21 cellular contexts compared by ENCODE assay signal in genomic region chr5:6343951-6344596, GRCh38. TPM values are rescaled to one million over a fixed set of nuclear protein-coding genes. Genes with fewer than 3 reads are reported as not detected.
DNase-seq lines count a peak whose midpoint lies in the region; ATAC-seq, FAIRE-seq and TF ChIP-seq lines count a peak whose summit lies in the region.
"Had no signal": no experiment of that assay in that cellular context is flagged by ENCODE, and none has a peak within 500 bp of the region (broad histone marks: within the 10 kb centered on the region; RNA-seq: fewer than 3 reads in every experiment).

No MANE protein-coding gene starts in this region.

- H2AK5ac ChIP-seq in H1 (ENCODE audit: low read depth, low read length) (no peak overlapping the region), neuronal stem cell (ENCODE audit: low read depth, low read length) (no peak overlapping the region)

- no peak for ATAC-seq in HepG2
- ATAC-seq in right lobe of liver: no peak
- ATAC-seq in GM19328 (IDR thresholded peaks at IDR 0.05; ENCODE audit: unreplicated experiment): no peak
- ATAC-seq in GM18520 (IDR thresholded peaks at IDR 0.05; ENCODE audit: unreplicated experiment): no peak
- ATAC-seq: GM12878 had no signal

- TF ChIP-seq POLR2A in HepG2 (IDR thresholded peaks at IDR 0.05; ENCODE audit: insufficient read depth in 1 of 2, low read depth in 2 of 2, low read length in 2 of 2) (no peak), right lobe of liver (IDR thresholded peaks at IDR 0.05) (no peak), H1 (IDR thresholded peaks at IDR 0.05; ENCODE audit: control extremely low read depth in 1 of 2, low read depth in 2 of 2, low read length in 2 of 2) (no peak)

- no peak overlapping the region for H4K5ac ChIP-seq in H1 (ENCODE audit: insufficient read length, low read depth, low read length)

- WGBS in HepG2 (ENCODE audit: low lambda C conversion rate): 15% methylated on average over 9 of the region's 11 CpGs
- WGBS in right lobe of liver (ENCODE audit: insufficient coverage, low coverage, low lambda C conversion rate, missing lambda C conversion rate): 67% methylated on average over 7 of the region's 11 CpGs
- 91% methylated on average over 11 of the region's 11 CpGs; no CpG with 5 or more reads in 1 of the 2 experiments for WGBS in H1 (ENCODE audit: extremely low coverage in 1 of 2, insufficient coverage in 1 of 2, insufficient read length in 1 of 2, insufficient replicate concordance in 2 of 2, low coverage in 1 of 2, low lambda C conversion rate in 2 of 2, missing lambda C conversion rate in 1 of 2), 2 experiments
- no CpG with 5 or more reads among the region's 11 CpGs for WGBS in neuronal stem cell (ENCODE audit: extremely low coverage in 2 of 2, insufficient read length in 2 of 2, insufficient replicate concordance in 1 of 2), 2 donors

- H3K4me2 ChIP-seq in HepG2 (ENCODE audit: low read depth, low read length) (no peak overlapping the region), H1 (ENCODE audit: insufficient read depth in 1 of 2, low read depth in 2 of 2, low read length in 2 of 2) (no peak overlapping the region), neuronal stem cell (ENCODE audit: insufficient read depth, low read length, poor library complexity, severe bottlenecking) (no peak overlapping the region)
- H3K4me2 ChIP-seq: BLaER1 had no signal

- H2BK12ac ChIP-seq in H1 (ENCODE audit: low read depth, low read length) (no peak overlapping the region), neuronal stem cell (ENCODE audit: low read length) (no peak overlapping the region)

- H3K4me3 ChIP-seq in HepG2 (replicated peaks in 1 of 3; ENCODE audit: insufficient read depth in 1 of 3, low read depth in 2 of 3, low read length in 3 of 3): no peak overlapping the region
- H3K4me3 ChIP-seq in right lobe of liver: no peak overlapping the region
- no peak overlapping the region for H3K4me3 ChIP-seq in H1 (ENCODE audit: extremely low read depth in 1 of 4, insufficient read depth in 2 of 4, low read depth in 3 of 4, low read length in 4 of 4)
- no peak overlapping the region for H3K4me3 ChIP-seq in neuronal stem cell (ENCODE audit: low read length in 2 of 2)
- H3K4me3 ChIP-seq: BLaER1, GM12878, GM23248 had no signal

- no peak overlapping the region for H2BK15ac ChIP-seq in H1 (ENCODE audit: low read length)
- no peak overlapping the region for H2BK15ac ChIP-seq in neuronal stem cell (ENCODE audit: low read length)

- no peak overlapping the region for H2BK20ac ChIP-seq in H1 (ENCODE audit: low read length)

- FAIRE-seq in HepG2 (lab: Jason Lieb, UNC) (no peak), H1 (lab: Jason Lieb, UNC) (no peak)
- FAIRE-seq: GM12878, GM19239, H54 had no signal

- in situ Hi-C loops in HepG2 (cut with HindIII; ENCODE audit: extremely low pct_ligation_motif_present, low pct_unique_long_range_greater_than_20kb): no loop called here

- no peak overlapping the region for H3K14ac ChIP-seq in H1 (ENCODE audit: insufficient read length)
- no peak overlapping the region for H3K14ac ChIP-seq in neuronal stem cell (ENCODE audit: low read length)

- no peak overlapping the region for H3K9ac ChIP-seq in HepG2 (ENCODE audit: insufficient read depth, low read depth, low read length)
- H3K9ac ChIP-seq in H1 (replicated peaks in 1 of 4; ENCODE audit: extremely low read depth in 1 of 4, low read depth in 3 of 4, low read length in 3 of 4): no peak overlapping the region
- no peak overlapping the region for H3K9ac ChIP-seq in neuronal stem cell (ENCODE audit: low read depth, low read length, poor library complexity)
- H3K9ac ChIP-seq: BLaER1, GM23248 had no signal

- no peaks in the 10 kb centered on the region for H3K4me1 ChIP-seq in HepG2 (ENCODE audit: insufficient read depth, low read length)
- H3K4me1 ChIP-seq in right lobe of liver: no peaks in the 10 kb centered on the region
- H3K4me1 ChIP-seq in H1 (replicated peaks in 1 of 4; ENCODE audit: control insufficient read depth in 3 of 4, insufficient read depth in 4 of 4, low read length in 3 of 4): no peaks in the 10 kb centered on the region
- no peaks in the 10 kb centered on the region for H3K4me1 ChIP-seq in neuronal stem cell (ENCODE audit: control insufficient read depth in 2 of 2, insufficient read depth in 1 of 2, low read depth in 1 of 2, low read length in 2 of 2)
- H3K4me1 ChIP-seq: BLaER1 had no signal

- CTCF ChIA-PET in HepG2 (lab: Yijun Ruan, JAX; ENCODE audit: low intra/inter-chr PET ratio, low total read pairs) (no interaction called here), H1 (lab: Charles Lee; ENCODE audit: partially characterized antibody) (no interaction called here)

- H3K9me3 ChIP-seq in HepG2 (ENCODE audit: low read length): no peaks in the 10 kb centered on the region
- H3K9me3 ChIP-seq in right lobe of liver: no peaks in the 10 kb centered on the region
- no peaks in the 10 kb centered on the region for H3K9me3 ChIP-seq in H1 (ENCODE audit: insufficient read depth in 2 of 2, low read depth in 1 of 2, low read length in 1 of 2)
- no peaks in the 10 kb centered on the region for H3K9me3 ChIP-seq in neuronal stem cell (replicated peaks in 1 of 2; ENCODE audit: control insufficient read depth in 2 of 2, insufficient read depth in 1 of 2, low read depth in 1 of 2, low read length in 2 of 2)
- H3K9me3 ChIP-seq: BLaER1 had no signal

- intact Hi-C loops in HepG2 (cut with micrococcal nuclease; ENCODE audit: unreplicated experiment): no loop called here
- intact Hi-C loops in right lobe of liver (cut with DNase I): no loop called here

- TF ChIP-seq EP300 in HepG2 (IDR thresholded peaks at IDR 0.05; ENCODE audit: low read depth in 2 of 2, low read length in 2 of 2) (no peak), HepG2 (CRISPR knock-in tag; IDR thresholded peaks at IDR 0.05; ENCODE audit: borderline replicate concordance) (no peak), H1 (IDR thresholded peaks at IDR 0.05; ENCODE audit: borderline replicate concordance in 1 of 2, low read depth in 2 of 2, low read length in 2 of 2) (no peak)

- no peaks in the 10 kb centered on the region for H4K20me1 ChIP-seq in HepG2 (ENCODE audit: insufficient read depth, low read length)
- H4K20me1 ChIP-seq in H1 (replicated peaks in 1 of 2; ENCODE audit: control insufficient read depth in 1 of 2, insufficient read depth in 2 of 2, low read length in 2 of 2): no peaks in the 10 kb centered on the region
- H4K20me1 ChIP-seq: BLaER1 had no signal

- no TSS peak for BruUV-seq in HepG2 (replicated peaks; lab: Mats Ljungman, UMichigan)

- DNase-seq in HepG2 (ENCODE audit: low spot score) (no peak), right lobe of liver (no peak), H1 (ENCODE audit: low read depth in 1 of 2, low spot score in 2 of 2) (no peak), neuronal stem cell (ENCODE audit: low spot score) (no peak), NCI-H345 (lab: John Stamatoyannopoulos, UW) (no peak)
- DNase-seq: 8988T; Calu3; CD4-positive, alpha-beta memory T cell; DMS 273 treated with DMSO at 0.1 percent for 48 hours; DMS53; DND-41; EL; GM23248; HCEC 1CT; HFFc6 had no signal

- peaks cover 3% of the 10 kb centered on the region; the same call in 1 of the 2 replicates for H3K23me2 ChIP-seq in H1 (ENCODE audit: low read depth, low read length)

- no peak overlapping the region for H4K8ac ChIP-seq in H1 (ENCODE audit: extremely low read depth, insufficient read depth, low read length)
- H4K8ac ChIP-seq in neuronal stem cell (ENCODE audit: low read depth, low read length): no peak overlapping the region

- H3K27ac ChIP-seq in HepG2 (ENCODE audit: extremely low read length, insufficient read depth, low read length): no peak overlapping the region
- no peak overlapping the region for H3K27ac ChIP-seq in right lobe of liver
- H3K27ac ChIP-seq in H1 (ENCODE audit: low read depth, low read length): no peak overlapping the region
- H3K27ac ChIP-seq in neuronal stem cell (replicated peaks; ENCODE audit: low read length): no peak overlapping the region
- H3K27ac ChIP-seq: BLaER1, GM23248 had no signal

- H3K79me1 ChIP-seq in H1 (ENCODE audit: low read depth, low read length): no peaks in the 10 kb centered on the region
- H3K79me1 ChIP-seq in neuronal stem cell (ENCODE audit: low read depth, low read length): no peaks in the 10 kb centered on the region

- H3K18ac ChIP-seq in H1 (ENCODE audit: extremely low read depth, low read length): no peak overlapping the region
- H3K18ac ChIP-seq in neuronal stem cell (ENCODE audit: low read length): peak overlapping the region; percentile 7

- H3K56ac ChIP-seq in H1 (replicated peaks; ENCODE audit: insufficient read length, low read depth, low read length): no peak overlapping the region

- H3K79me2 ChIP-seq in HepG2 (ENCODE audit: insufficient read depth, low read length): no peaks in the 10 kb centered on the region
- no peaks in the 10 kb centered on the region for H3K79me2 ChIP-seq in H1 (ENCODE audit: control insufficient read depth in 1 of 2, insufficient read depth in 2 of 2, low read length in 2 of 2)

- H2BK120ac ChIP-seq in H1 (replicated peaks; ENCODE audit: low read depth, low read length): no peak overlapping the region
- H2BK120ac ChIP-seq in neuronal stem cell (ENCODE audit: low read depth, low read length): no peak overlapping the region

- H3K36me3 ChIP-seq in HepG2 (replicated peaks in 1 of 2; ENCODE audit: control insufficient read depth in 1 of 2, insufficient read depth in 2 of 2, low read length in 2 of 2) (no peaks in the 10 kb centered on the region), right lobe of liver (no peaks in the 10 kb centered on the region), H1 (ENCODE audit: control insufficient read depth in 2 of 4, insufficient read depth in 4 of 4, low read length in 3 of 4) (no peaks in the 10 kb centered on the region), neuronal stem cell (replicated peaks in 1 of 2; ENCODE audit: control insufficient read depth in 2 of 2, insufficient read depth in 2 of 2, low read length in 2 of 2) (no peaks in the 10 kb centered on the region)
- H3K36me3 ChIP-seq: BLaER1 had no signal

- no peak overlapping the region for H2BK5ac ChIP-seq in H1 (ENCODE audit: low read depth, low read length)
- H2BK5ac ChIP-seq in neuronal stem cell (ENCODE audit: low read length): no peak overlapping the region

- H2AFZ ChIP-seq in HepG2 (ENCODE audit: low read length) (no peak overlapping the region), H1 (ENCODE audit: low read length) (no peak overlapping the region), neuronal stem cell (ENCODE audit: low read length) (no peak overlapping the region)
- H2AFZ ChIP-seq: GM23248 had no signal

- H3K23ac ChIP-seq in H1 (ENCODE audit: insufficient read length) (no peak overlapping the region), neuronal stem cell (ENCODE audit: low read depth, low read length, poor library complexity) (no peak overlapping the region)

- no peak overlapping the region for H3K4ac ChIP-seq in H1 (replicated peaks; ENCODE audit: insufficient read length, low read depth, low read length)
- no peak overlapping the region for H3K4ac ChIP-seq in neuronal stem cell (ENCODE audit: low read length)

- no peak for TF ChIP-seq RAD21 in HepG2 (CRISPR knock-in tag; IDR thresholded peaks at IDR 0.05)
- no peak for TF ChIP-seq RAD21 in H1 (IDR thresholded peaks at IDR 0.05 in 1 of 2, conservative IDR thresholded peaks at IDR 0.05 in 1 of 2; ENCODE audit: low read depth in 2 of 2, low read length in 2 of 2)

- H3K27me3 ChIP-seq in HepG2 (ENCODE audit: control insufficient read depth in 1 of 2, insufficient read depth in 2 of 2, low read length in 2 of 2): peaks cover 1 to 3% of the 10 kb centered on the region in 2 experiments; a peak in 3 of 5 replicates
- no peaks in the 10 kb centered on the region for H3K27me3 ChIP-seq in right lobe of liver
- peaks cover 0 to 1% (median 0%) of the 10 kb centered on the region in 4 experiments; a peak in 1 of 7 replicates for H3K27me3 ChIP-seq in H1 (replicated peaks in 1 of 4; ENCODE audit: control insufficient read depth in 3 of 4, extremely low read depth in 1 of 4, insufficient read depth in 3 of 4, low read length in 3 of 4)
- peaks cover 0 to 8% (median 0%) of the 10 kb centered on the region in 3 experiments for H3K27me3 ChIP-seq in neuronal stem cell (ENCODE audit: control insufficient read depth in 3 of 3, insufficient read depth in 3 of 3, low read depth in 1 of 3, low read length in 3 of 3)
- H3K27me3 ChIP-seq: BLaER1 had no signal

- H4K91ac ChIP-seq in H1 (replicated peaks; ENCODE audit: insufficient read length, low read length) (no peak overlapping the region), neuronal stem cell (ENCODE audit: low read depth, low read length, poor library complexity) (no peak overlapping the region)

- no peak for TF ChIP-seq CTCF in HepG2 (CRISPR knock-in tag; IDR thresholded peaks at IDR 0.05)
- TF ChIP-seq CTCF in right lobe of liver (IDR thresholded peaks at IDR 0.05): no peak
- TF ChIP-seq CTCF in H1 (IDR thresholded peaks at IDR 0.05; ENCODE audit: control extremely low read depth in 1 of 3, insufficient read depth in 1 of 3, low read depth in 1 of 3, low read length in 3 of 3): no peak

- POLR2A ChIA-PET in HepG2 (lab: Yijun Ruan, JAX) (no interaction called here), H1 (lab: Charles Lee; ENCODE audit: partially characterized antibody) (no interaction called here)

RNA-seq across cellular contexts. Expression of gene MED10, which starts 34.3 kb away (rescaled TPM):
- 11.2 and 13.2 TPM in 2 replicates for total RNA-seq in HepG2 (2016; rRNA removed; fragmentation: Illumina TruSeq; extraction: Trizol)
- 3.7 and 4.1 TPM in 2 replicates for total RNA-seq in HepG2 (2016; cell fraction: cytosol; rRNA removed; fragmentation: Illumina TruSeq; extraction: Trizol; ENCODE audit: low read depth)
- 10.9 and 11.7 TPM in 2 replicates for total RNA-seq in HepG2 (2016; cell fraction: insoluble cytoplasmic fraction; rRNA removed; fragmentation: Illumina TruSeq; extraction: Trizol)
- total RNA-seq in HepG2 (2016; cell fraction: membrane; rRNA removed; fragmentation: Illumina TruSeq; extraction: Trizol): 7.8 and 8.2 TPM in 2 replicates
- 13.7 and 13.9 TPM in 2 replicates for total RNA-seq in HepG2 (2016; cell fraction: nucleus; rRNA removed; fragmentation: Illumina TruSeq; extraction: Trizol)
- polyA plus RNA-seq in HepG2 (2011; rRNA removed): 23.7 and 24.4 TPM in 2 replicates
- polyA plus RNA-seq in HepG2 (2011; cell fraction: cytosol; rRNA removed): 23.9 and 24.1 TPM in 2 replicates
- polyA plus RNA-seq in HepG2 (2011; cell fraction: nucleus; rRNA removed): 26.0 and 30.0 TPM in 2 replicates
- 27.4 and 34.1 TPM in 2 replicates for polyA plus RNA-seq in HepG2 (2012)
- 9.0 and 10.1 TPM in 2 replicates for polyA plus RNA-seq in HepG2 (2016; cell fraction: cytosol; fragmentation: Illumina TruSeq; extraction: Trizol; ENCODE audit: low read depth)
- 34.9 and 37.5 TPM in 2 replicates for polyA plus RNA-seq in HepG2 (2016; cell fraction: insoluble cytoplasmic fraction; fragmentation: Illumina TruSeq; extraction: Trizol; ENCODE audit: low read depth)
- polyA plus RNA-seq in HepG2 (2016; cell fraction: membrane; fragmentation: Illumina TruSeq; extraction: Trizol; ENCODE audit: low read depth): 10.9 and 13.7 TPM in 2 replicates
- polyA plus RNA-seq in HepG2 (2016; cell fraction: nucleus; fragmentation: Illumina TruSeq; extraction: Trizol; ENCODE audit: insufficient read depth, low read depth): 25.8 and 28.5 TPM in 2 replicates
- polyA minus RNA-seq in HepG2 (2011; rRNA and poly(A)+ RNA removed; ENCODE audit: low replicate concordance): 7.4 and 12.3 TPM in 2 replicates
- polyA minus RNA-seq in HepG2 (2011; cell fraction: cytosol; rRNA and poly(A)+ RNA removed): 5.0 and 5.5 TPM in 2 replicates
- polyA minus RNA-seq in HepG2 (2011; cell fraction: nucleus; rRNA and poly(A)+ RNA removed): 31.8 and 34.8 TPM in 2 replicates
- total RNA-seq in right lobe of liver: 10 to 100 TPM in 4 of 6 experiments, 1 to 10 TPM in 2; 9.3 to 15.4 (median 12.7) TPM
- total RNA-seq in H1 (2021; fragmentation: NEBNext Ultra II Directional; extraction: Animal tissue kit (Norgen Biotek cat#: 25700)): 20.1 and 22.0 TPM in 2 replicates
- 23.2 and 28.3 TPM in 2 replicates for polyA plus RNA-seq in H1 (2011; rRNA removed)
- 31.6 TPM for polyA plus RNA-seq in H1 (2011; cell fraction: cytosol; rRNA removed)
- polyA plus RNA-seq in H1 (2011; cell fraction: nucleus; rRNA removed): 14.9 TPM
- polyA plus RNA-seq in H1 (2012, experiment 1 of 2): 20.7 to 22.9 TPM (median 21.2 TPM) in 4 replicates
- polyA plus RNA-seq in H1 (2012, experiment 2 of 2): 17.4 TPM
- polyA plus RNA-seq in H1 (2013, experiment 1 of 2): 20.8 TPM
- 18.7 TPM for polyA plus RNA-seq in H1 (2013, experiment 2 of 2)
- 2.9 and 3.3 TPM in 2 replicates for polyA minus RNA-seq in H1 (2011; rRNA and poly(A)+ RNA removed)
- 8.4 TPM for polyA minus RNA-seq in H1 (2011; cell fraction: cytosol; rRNA and poly(A)+ RNA removed)
- polyA minus RNA-seq in H1 (2011; cell fraction: nucleus; rRNA and poly(A)+ RNA removed): 14.7 TPM
- polyA plus RNA-seq in neuronal stem cell (2013, experiment 1 of 2): 29.2 TPM
- 30.5 TPM for polyA plus RNA-seq in neuronal stem cell (2013, experiment 2 of 2)

Comparison
In these comparisons a context has a peak if more than half of its experiments do, and no peak if none do; other contexts are left out.
1. Of the 41 proteins assayed by ChIP-seq in both HepG2 and H1: peak only in HepG2: none; only in H1: none; in both: CEBPB; in neither: 39; mixed calls (peak in some experiments, not most) for 1.